In the genomic region with DNA sequence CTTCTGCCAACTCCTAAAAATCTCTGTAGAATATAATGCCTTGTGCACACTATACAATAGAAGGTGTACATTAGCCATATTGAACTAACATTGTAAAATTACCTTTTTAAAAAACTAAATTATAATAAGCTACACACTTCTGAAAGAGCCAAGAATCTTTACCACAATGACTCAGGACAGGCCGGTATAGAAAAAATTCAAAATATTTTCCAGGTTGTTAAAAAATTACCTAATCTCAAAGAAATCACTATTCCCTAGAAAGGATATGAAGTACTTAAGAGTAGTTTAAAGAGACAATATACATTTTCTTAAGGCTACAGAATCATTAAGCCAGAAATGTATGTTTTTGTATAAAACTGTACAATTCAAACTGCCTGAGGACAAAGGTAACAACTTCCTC, we compare ENCODE assay signal across 1 cellular context.
TF ChIP-seq lines count a peak whose summit lies in the region.

No MANE protein-coding gene starts in this region.

TF ChIP-seq in IMR-90, 13 proteins besides CTCF, POLR2A, EP300 and RAD21 (continued from another document):
- TF ChIP-seq MAFK (IDR thresholded peaks at IDR 0.05; ENCODE audit: low read depth, low read length) (no peak), MAZ (IDR thresholded peaks at IDR 0.05; ENCODE audit: borderline replicate concordance, low read depth, low read length) (no peak), MXI1 (IDR thresholded peaks at IDR 0.05; ENCODE audit: borderline replicate concordance, low read depth, low read length) (no peak)
- TF ChIP-seq, protein P1, sequence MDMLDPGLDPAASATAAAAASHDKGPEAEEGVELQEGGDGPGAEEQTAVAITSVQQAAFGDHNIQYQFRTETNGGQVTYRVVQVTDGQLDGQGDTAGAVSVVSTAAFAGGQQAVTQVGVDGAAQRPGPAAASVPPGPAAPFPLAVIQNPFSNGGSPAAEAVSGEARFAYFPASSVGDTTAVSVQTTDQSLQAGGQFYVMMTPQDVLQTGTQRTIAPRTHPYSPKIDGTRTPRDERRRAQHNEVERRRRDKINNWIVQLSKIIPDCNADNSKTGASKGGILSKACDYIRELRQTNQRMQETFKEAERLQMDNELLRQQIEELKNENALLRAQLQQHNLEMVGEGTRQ (IDR thresholded peaks at IDR 0.05; ENCODE audit: low read depth, low read length): no peak
